In the genomic region with DNA sequence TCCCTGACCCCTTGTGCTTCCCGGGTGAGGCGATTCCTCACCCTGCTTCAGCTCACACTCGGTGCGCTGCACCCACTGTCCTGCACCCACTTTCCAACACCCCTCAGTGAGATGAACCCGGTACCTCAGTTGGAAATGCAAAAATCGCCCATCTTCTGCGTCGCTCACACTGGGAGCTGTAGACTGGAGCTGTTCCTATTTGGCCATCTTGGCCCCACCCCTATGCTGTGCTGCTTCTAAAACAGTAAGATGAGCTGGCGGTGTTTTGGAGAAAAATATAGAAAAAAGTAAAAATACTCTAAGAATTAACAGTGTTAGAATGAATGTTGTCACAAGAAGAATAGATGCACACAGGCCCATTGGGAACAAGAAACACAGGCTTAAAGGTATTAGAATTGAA, we compare ENCODE assay signal across 1 cellular context.
TF ChIP-seq lines count a peak whose summit lies in the region.

No MANE protein-coding gene starts in this region.

TF ChIP-seq in SK-N-SH treated with all-trans-retinoic acid at 6 μM for 48 hours, 23 proteins besides CTCF, POLR2A, EP300 and RAD21 (continued from another document):
- TF ChIP-seq, protein P1, sequence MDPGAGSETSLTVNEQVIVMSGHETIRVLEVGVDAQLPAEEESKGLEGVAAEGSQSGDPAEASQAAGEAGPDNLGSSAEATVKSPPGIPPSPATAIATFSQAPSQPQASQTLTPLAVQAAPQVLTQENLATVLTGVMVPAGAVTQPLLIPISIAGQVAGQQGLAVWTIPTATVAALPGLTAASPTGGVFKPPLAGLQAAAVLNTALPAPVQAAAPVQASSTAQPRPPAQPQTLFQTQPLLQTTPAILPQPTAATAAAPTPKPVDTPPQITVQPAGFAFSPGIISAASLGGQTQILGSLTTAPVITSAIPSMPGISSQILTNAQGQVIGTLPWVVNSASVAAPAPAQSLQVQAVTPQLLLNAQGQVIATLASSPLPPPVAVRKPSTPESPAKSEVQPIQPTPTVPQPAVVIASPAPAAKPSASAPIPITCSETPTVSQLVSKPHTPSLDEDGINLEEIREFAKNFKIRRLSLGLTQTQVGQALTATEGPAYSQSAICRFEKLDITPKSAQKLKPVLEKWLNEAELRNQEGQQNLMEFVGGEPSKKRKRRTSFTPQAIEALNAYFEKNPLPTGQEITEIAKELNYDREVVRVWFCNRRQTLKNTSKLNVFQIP (CRISPR knock-in tag; IDR thresholded peaks at IDR 0.05; ENCODE audit: borderline replicate concordance, low read depth): no peak
- TF ChIP-seq TOX (CRISPR knock-in tag; IDR thresholded peaks at IDR 0.05; ENCODE audit: borderline replicate concordance): no peak
- TF ChIP-seq ZC3H10 (CRISPR knock-in tag; IDR thresholded peaks at IDR 0.05): no peak
- no peak for TF ChIP-seq CSDC2 (CRISPR knock-in tag; IDR thresholded peaks at IDR 0.05)
- TF ChIP-seq, protein P2, sequence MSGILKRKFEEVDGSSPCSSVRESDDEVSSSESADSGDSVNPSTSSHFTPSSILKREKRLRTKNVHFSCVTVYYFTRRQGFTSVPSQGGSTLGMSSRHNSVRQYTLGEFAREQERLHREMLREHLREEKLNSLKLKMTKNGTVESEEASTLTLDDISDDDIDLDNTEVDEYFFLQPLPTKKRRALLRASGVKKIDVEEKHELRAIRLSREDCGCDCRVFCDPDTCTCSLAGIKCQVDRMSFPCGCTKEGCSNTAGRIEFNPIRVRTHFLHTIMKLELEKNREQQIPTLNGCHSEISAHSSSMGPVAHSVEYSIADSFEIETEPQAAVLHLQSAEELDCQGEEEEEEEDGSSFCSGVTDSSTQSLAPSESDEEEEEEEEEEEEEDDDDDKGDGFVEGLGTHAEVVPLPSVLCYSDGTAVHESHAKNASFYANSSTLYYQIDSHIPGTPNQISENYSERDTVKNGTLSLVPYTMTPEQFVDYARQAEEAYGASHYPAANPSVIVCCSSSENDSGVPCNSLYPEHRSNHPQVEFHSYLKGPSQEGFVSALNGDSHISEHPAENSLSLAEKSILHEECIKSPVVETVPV (CRISPR knock-in tag; IDR thresholded peaks at IDR 0.05): no peak
- TF ChIP-seq ZNF565 (CRISPR knock-in tag; conservative IDR thresholded peaks at IDR 0.05; ENCODE audit: low read depth): no peak
- TF ChIP-seq, protein P3, sequence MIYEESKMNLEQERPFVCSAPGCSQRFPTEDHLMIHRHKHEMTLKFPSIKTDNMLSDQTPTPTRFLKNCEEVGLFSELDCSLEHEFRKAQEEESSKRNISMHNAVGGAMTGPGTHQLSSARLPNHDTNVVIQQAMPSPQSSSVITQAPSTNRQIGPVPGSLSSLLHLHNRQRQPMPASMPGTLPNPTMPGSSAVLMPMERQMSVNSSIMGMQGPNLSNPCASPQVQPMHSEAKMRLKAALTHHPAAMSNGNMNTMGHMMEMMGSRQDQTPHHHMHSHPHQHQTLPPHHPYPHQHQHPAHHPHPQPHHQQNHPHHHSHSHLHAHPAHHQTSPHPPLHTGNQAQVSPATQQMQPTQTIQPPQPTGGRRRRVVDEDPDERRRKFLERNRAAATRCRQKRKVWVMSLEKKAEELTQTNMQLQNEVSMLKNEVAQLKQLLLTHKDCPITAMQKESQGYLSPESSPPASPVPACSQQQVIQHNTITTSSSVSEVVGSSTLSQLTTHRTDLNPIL (CRISPR knock-in tag; IDR thresholded peaks at IDR 0.05; ENCODE audit: low read depth): no peak
